ENCODE assay signal across 26 cellular contexts in genomic region chr10:85666987-85667386, GRCh38.
"Had no signal": no experiment of that assay in that cellular context is flagged by ENCODE, and none has a peak within 500 bp of the region (broad histone marks: within the 10 kb centered on the region; RNA-seq: fewer than 3 reads in every experiment).

No MANE protein-coding gene starts in this region.

- H3K4me3 ChIP-seq: pancreas, prostate gland, right lobe of liver, sigmoid colon, stomach, thoracic aorta, thyroid gland, tibial nerve, upper lobe of left lung, vagina had no signal

- DNase-seq: naive thymus-derived CD8-positive, alpha-beta T cell; nephron progenitor cell; occipital lobe; pancreas; right cardiac atrium; right lobe of liver; sigmoid colon; small intestine; stimulated activated CD4-positive, alpha-beta T cell treated with anti-CD3 and anti-CD28 coated beads, Interleukin-15, amount 100 ng/mL, for 24 hours; stimulated activated CD4-positive, alpha-beta T cell treated with anti-CD3 and anti-CD28 coated beads, Interleukin-2, amount 100 ng/mL, for 24 hours; stimulated activated CD4-positive, alpha-beta T cell treated with anti-CD3 and anti-CD28 coated beads, Interleukin-2, amount 100 ng/mL, for 48 hours; stimulated activated CD4-positive, alpha-beta T cell treated with anti-CD3 and anti-CD28 coated beads, Interleukin-4, amount 100 ng/mL, for 24 hours; stimulated activated naive B cell treated with anti-CD40 and anti-IgM and Interleukin-4, amounts not matched to agents 10 μg/mL and 1 μg/mL and 100 μg/mL, for 72 hours; stimulated activated naive CD4-positive, alpha-beta T cell treated with Interleukin-2 at 50 U/mL for 16 hours; stomach; thyroid gland; trophoblast cell; upper lobe of left lung had no signal

- H3K4me1 Mint-ChIP-seq: naive thymus-derived CD8-positive, alpha-beta T cell; nephron progenitor cell; neural crest cell; stimulated activated effector memory CD8-positive, alpha-beta T cell treated with anti-CD3 and anti-CD28 coated beads, Interleukin-12 subunit alpha, Interleukin-12 subunit beta, amount 100 ng/mL, for 72 hours; stimulated activated naive B cell treated with anti-CD40 and anti-IgM and Interleukin-4, amounts not matched to agents 10 μg/mL and 1 μg/mL and 100 μg/mL, for 72 hours had no signal

- H3K36me3 ChIP-seq: pancreas, prostate gland, right lobe of liver, sigmoid colon, stomach, thoracic aorta, thyroid gland, tibial nerve, upper lobe of left lung, vagina had no signal

- H3K27me3 Mint-ChIP-seq: natural killer cell treated with Interleukin-12 subunit alpha and Interleukin-12 subunit beta and Interleukin-15 and Interleukin-18, amount 100 ng/mL, for 72 hours; stimulated activated naive B cell treated with anti-CD40 and anti-IgM and Interleukin-4, amounts not matched to agents 10 μg/mL and 1 μg/mL and 100 μg/mL, for 72 hours; stimulated activated naive CD8-positive, alpha-beta T cell treated with anti-CD3 and anti-CD28 coated beads, Interleukin-15, Interleukin-2, amounts not matched to agents 100 ng/mL and 50 ng/mL, for 24 hours had no signal

- H3K4me3 Mint-ChIP-seq: naive thymus-derived CD8-positive, alpha-beta T cell; natural killer cell treated with Interleukin-12 subunit alpha and Interleukin-12 subunit beta and Interleukin-15 and Interleukin-18, amount 100 ng/mL, for 72 hours; nephron progenitor cell; neural crest cell; stimulated activated effector memory CD8-positive, alpha-beta T cell treated with anti-CD3 and anti-CD28 coated beads, Interleukin-12 subunit alpha, Interleukin-12 subunit beta, amount 100 ng/mL, for 72 hours; stimulated activated naive B cell treated with anti-CD40 and anti-IgM and Interleukin-4, amounts not matched to agents 10 μg/mL and 1 μg/mL and 100 μg/mL, for 72 hours; stimulated activated naive CD8-positive, alpha-beta T cell treated with anti-CD3 and anti-CD28 coated beads, Interleukin-15, Interleukin-2, amounts not matched to agents 100 ng/mL and 50 ng/mL, for 24 hours had no signal

- H3K27ac Mint-ChIP-seq: naive thymus-derived CD8-positive, alpha-beta T cell; natural killer cell treated with Interleukin-12 subunit alpha and Interleukin-12 subunit beta and Interleukin-15 and Interleukin-18, amount 100 ng/mL, for 72 hours; nephron progenitor cell; stimulated activated effector memory CD8-positive, alpha-beta T cell treated with anti-CD3 and anti-CD28 coated beads, Interleukin-12 subunit alpha, Interleukin-12 subunit beta, amount 100 ng/mL, for 72 hours; stimulated activated naive B cell treated with anti-CD40 and anti-IgM and Interleukin-4, amounts not matched to agents 10 μg/mL and 1 μg/mL and 100 μg/mL, for 72 hours; stimulated activated naive CD8-positive, alpha-beta T cell treated with anti-CD3 and anti-CD28 coated beads, Interleukin-15, Interleukin-2, amounts not matched to agents 100 ng/mL and 50 ng/mL, for 24 hours had no signal

- ATAC-seq: naive thymus-derived CD8-positive, alpha-beta T cell; natural killer cell treated with Interleukin-12 subunit alpha and Interleukin-12 subunit beta and Interleukin-15 and Interleukin-18, amount 100 ng/mL, for 72 hours; right cardiac atrium; right lobe of liver; stimulated activated effector memory CD8-positive, alpha-beta T cell treated with anti-CD3 and anti-CD28 coated beads, Interleukin-12 subunit alpha, Interleukin-12 subunit beta, amount 100 ng/mL, for 72 hours had no signal

- H3K36me3 Mint-ChIP-seq: naive thymus-derived CD8-positive, alpha-beta T cell; natural killer cell treated with Interleukin-12 subunit alpha and Interleukin-12 subunit beta and Interleukin-15 and Interleukin-18, amount 100 ng/mL, for 72 hours; stimulated activated effector memory CD8-positive, alpha-beta T cell treated with anti-CD3 and anti-CD28 coated beads, Interleukin-12 subunit alpha, Interleukin-12 subunit beta, amount 100 ng/mL, for 72 hours; stimulated activated naive B cell treated with anti-CD40 and anti-IgM and Interleukin-4, amounts not matched to agents 10 μg/mL and 1 μg/mL and 100 μg/mL, for 72 hours had no signal

- H3K9me3 ChIP-seq: pancreas, prostate gland, right lobe of liver, sigmoid colon, thoracic aorta, thyroid gland, vagina had no signal

- H3K4me1 ChIP-seq: pancreas, prostate gland, right lobe of liver, sigmoid colon, stomach, thyroid gland, tibial nerve, upper lobe of left lung, vagina had no signal

- H3K9me3 Mint-ChIP-seq: neural crest cell; stimulated activated naive CD8-positive, alpha-beta T cell treated with anti-CD3 and anti-CD28 coated beads, Interleukin-15, Interleukin-2, amounts not matched to agents 100 ng/mL and 50 ng/mL, for 24 hours had no signal

- H3K27me3 ChIP-seq: pancreas, right lobe of liver, sigmoid colon, stomach, thyroid gland, tibial nerve, upper lobe of left lung, vagina had no signal

- H3K27ac ChIP-seq: pancreas, prostate gland, right lobe of liver, sigmoid colon, stomach, thoracic aorta, thyroid gland, tibial nerve, upper lobe of left lung, vagina had no signal
